Comparison of ENCODE assay signal across 1 cellular context in genomic region chrX:75365243-75365975, GRCh38.
TF ChIP-seq lines count a peak whose summit lies in the region.

No MANE protein-coding gene starts in this region.

TF ChIP-seq in H1, 55 proteins besides CTCF, POLR2A, EP300 and RAD21 (continued from another document):
- TF ChIP-seq ATF2 (IDR thresholded peaks at IDR 0.05; ENCODE audit: low read length), result no peak
